22 cellular contexts compared by ENCODE assay signal in genomic region chr1:181459067-181459466, GRCh38. TPM values are rescaled to one million over a fixed set of nuclear protein-coding genes. Genes with fewer than 3 reads are reported as not detected.
"Had no signal": no experiment of that assay in that cellular context is flagged by ENCODE, and none has a peak within 500 bp of the region (broad histone marks: within the 10 kb centered on the region; RNA-seq: fewer than 3 reads in every experiment).

No MANE protein-coding gene starts in this region.

- H3K36me3 Mint-ChIP-seq: activated naive CD8-positive, alpha-beta T cell treated with anti-CD3 and anti-CD28 coated beads, Interleukin-2, amount 10 ng/mL, durations not matched to agents 7 days and 5 days had no signal

- H3K4me1 Mint-ChIP-seq: activated naive CD8-positive, alpha-beta T cell treated with anti-CD3 and anti-CD28 coated beads, Interleukin-2, amount 10 ng/mL, durations not matched to agents 7 days and 5 days had no signal

- DNase-seq: activated CD4-positive, alpha-beta T cell treated with anti-CD3 and anti-CD28 coated beads for 4 hours; activated CD8-positive, alpha-beta memory T cell treated with anti-CD3 and anti-CD28 coated beads, Interleukin-2, amount 50 U/mL, for 4 hours; activated CD8-positive, alpha-beta T cell treated with anti-CD3 and anti-CD28 coated beads for 36 hours; activated gamma-delta T cell treated with Interleukin-2 at 50 U/mL for 16 hours; activated naive CD4-positive, alpha-beta T cell treated with anti-CD3 and anti-CD28 coated beads, Interleukin-2, amount 50 U/mL, for 16 hours; activated naive CD8-positive, alpha-beta T cell treated with anti-CD3 and anti-CD28 coated beads, Interleukin-2, amount 10 ng/mL, durations not matched to agents 7 days and 5 days; activated T-cell treated with anti-CD3 and anti-CD28 coated beads, Interleukin-2, amount 50 U/mL, for 72 hours; anterior cingulate cortex; central memory CD4-positive, alpha-beta T cell; Karpas-422; NCI-H1105 treated with DMSO at 0.1 percent for 48 hours; NCI-H1436 treated with DMSO at 0.1 percent for 48 hours; NCI-H187; NCI-H2081; NCI-H446; NCI-H524; Peyer's patch; SHP77 treated with DMSO at 0.1 percent for 48 hours had no signal

- H3K27ac ChIP-seq: adrenal gland, Peyer's patch had no signal

- H3K4me3 Mint-ChIP-seq: activated CD8-positive, alpha-beta T cell treated with anti-CD3 and anti-CD28 coated beads for 36 hours; activated naive CD8-positive, alpha-beta T cell treated with anti-CD3 and anti-CD28 coated beads, Interleukin-2, amount 10 ng/mL, durations not matched to agents 7 days and 5 days; activated T-cell treated with anti-CD3 and anti-CD28 coated beads, Interleukin-2, amount 50 U/mL, for 72 hours; T-helper 1 cell treated with Interleukin-12 subunit alpha and Interleukin-12 subunit beta and Interleukin-4 antibody, amounts not matched to agents 30 μg/mL and 1 μg/mL, for 36 hours had no signal

- H3K9me3 Mint-ChIP-seq: activated CD8-positive, alpha-beta T cell treated with anti-CD3 and anti-CD28 coated beads for 36 hours; T-helper 1 cell treated with Interleukin-12 subunit alpha and Interleukin-12 subunit beta and Interleukin-4 antibody, amounts not matched to agents 30 μg/mL and 1 μg/mL, for 36 hours had no signal

- ATAC-seq: activated CD4-positive, CD25-positive, alpha-beta regulatory T cell treated with anti-CD3 and anti-CD28 coated beads, Interleukin-2, amount 50 U/mL, for 24 hours; activated CD8-positive, alpha-beta T cell treated with anti-CD3 and anti-CD28 coated beads for 36 hours; activated T-cell treated with anti-CD3 and anti-CD28 coated beads, Interleukin-2, amount 50 U/mL, for 72 hours had no signal

- H3K4me1 ChIP-seq: adrenal gland, Peyer's patch had no signal

- H3K36me3 ChIP-seq: adrenal gland, Peyer's patch had no signal

- H3K9me3 ChIP-seq: adrenal gland had no signal

- H3K27me3 ChIP-seq: adrenal gland, Peyer's patch had no signal

- H3K4me3 ChIP-seq: adrenal gland, Peyer's patch had no signal

- H3K27ac Mint-ChIP-seq: activated CD8-positive, alpha-beta T cell treated with anti-CD3 and anti-CD28 coated beads for 36 hours; activated naive CD8-positive, alpha-beta T cell treated with anti-CD3 and anti-CD28 coated beads, Interleukin-2, amount 10 ng/mL, durations not matched to agents 7 days and 5 days; activated T-cell treated with anti-CD3 and anti-CD28 coated beads, Interleukin-2, amount 50 U/mL, for 72 hours; activated T-helper 2 cell treated with anti-CD3 and anti-CD28 coated beads, Interferon-gamma antibody, Interleukin-2, Interleukin-4, amounts not matched to agents 10 μg/mL and 5 μg/mL and 100 μg/mL, durations not matched to agents 14 hours and 24 hours and 36 hours; T-helper 1 cell treated with Interleukin-12 subunit alpha and Interleukin-12 subunit beta and Interleukin-4 antibody, amounts not matched to agents 30 μg/mL and 1 μg/mL, for 36 hours had no signal

RNA-seq across cellular contexts. Expression of gene CACNA1E, which starts 24.2 kb away (rescaled TPM):
- total RNA-seq: activated CD8-positive, alpha-beta T cell treated with anti-CD3 and anti-CD28 coated beads for 36 hours; activated naive CD8-positive, alpha-beta T cell treated with anti-CD3 and anti-CD28 coated beads, Interleukin-2, amount 10 ng/mL, durations not matched to agents 7 days and 5 days; activated T-helper 2 cell treated with anti-CD3 and anti-CD28 coated beads, Interferon-gamma antibody, Interleukin-2, Interleukin-4, amounts not matched to agents 10 μg/mL and 5 μg/mL and 100 μg/mL, durations not matched to agents 14 hours and 24 hours and 36 hours had no signal
